In the genomic region with DNA sequence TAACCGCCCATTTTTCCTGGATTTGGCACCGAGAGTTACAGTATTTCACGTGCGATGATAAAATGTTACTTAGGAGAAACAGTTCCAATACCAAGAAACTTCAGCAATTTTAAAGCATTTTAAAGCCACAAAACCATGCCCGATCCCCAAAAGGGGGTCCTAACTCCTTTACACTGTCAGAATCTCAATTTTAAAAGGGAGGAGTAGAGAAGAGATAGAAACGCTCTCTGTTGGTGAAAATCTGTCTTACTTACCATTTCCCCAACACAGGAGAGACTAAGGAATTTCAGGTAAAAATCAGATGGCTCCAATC, we compare ENCODE assay signal across 9 cellular contexts. TPM values are rescaled to one million over a fixed set of nuclear protein-coding genes. Genes with fewer than 3 reads are reported as not detected.
DNase-seq lines count a peak whose midpoint lies in the region; ATAC-seq, FAIRE-seq and TF ChIP-seq lines count a peak whose summit lies in the region.
"Had no signal": no experiment of that assay in that cellular context is flagged by ENCODE, and none has a peak within 500 bp of the region (broad histone marks: within the 10 kb centered on the region; RNA-seq: fewer than 3 reads in every experiment).

No MANE protein-coding gene starts in this region.

- WGBS in A549 (ENCODE audit: missing lambda C conversion rate), result 1% methylated on average over 6 of the region's 6 CpGs
- WGBS in IMR-90 (ENCODE audit: extremely low coverage in 2 of 2, insufficient read length in 1 of 2), 2 experiments, result no CpG with 5 or more reads among the region's 6 CpGs

- no peak overlapping the region; the same call in 1 of the 2 replicates for H4K91ac ChIP-seq in IMR-90 (ENCODE audit: insufficient read depth, low read depth, low read length)

- H4K5ac ChIP-seq in IMR-90 (ENCODE audit: low read depth, low read length), result peak overlapping the region; percentile 46; the same call in 1 of the 2 replicates

- H2BK120ac ChIP-seq in IMR-90 (ENCODE audit: low read depth, low read length), result peak overlapping the region; percentile 100; the same call in 1 of the 2 replicates

- dilution Hi-C loops in IMR-90 (cut with HindIII; ENCODE audit: low sequenced_read_pairs, unreplicated experiment), result no loop called here

- H3K9ac ChIP-seq in IMR-90 (ENCODE audit: low read depth, low read length), result peak overlapping the region; percentile 99

- peak overlapping the region; percentile 98 for H2AK9ac ChIP-seq in IMR-90 (replicated peaks; ENCODE audit: low read depth, low read length, poor library complexity)

- no peaks in the 10 kb centered on the region for H3K27me3 ChIP-seq in IMR-90 (ENCODE audit: control insufficient read depth, insufficient read depth, low read length)
- no peaks in the 10 kb centered on the region for H3K27me3 ChIP-seq in bronchial epithelial cell (ENCODE audit: control insufficient read depth, insufficient read depth, low read length)

- no peaks in the 10 kb centered on the region for H3K9me1 ChIP-seq in IMR-90 (ENCODE audit: insufficient read depth, low read length)

- peak overlapping the region; percentile 100 for H2AFZ ChIP-seq in IMR-90 (replicated peaks; ENCODE audit: low read length, poor library complexity)

- no peak for ATAC-seq in A549
- no peak for ATAC-seq in IMR-90 (ENCODE audit: low read depth)
- no peak for ATAC-seq in mucosa of descending colon
- ATAC-seq in GM19467 (IDR thresholded peaks at IDR 0.05; ENCODE audit: unreplicated experiment), result no peak

- TF ChIP-seq POLR2A in A549 (IDR thresholded peaks at IDR 0.05; ENCODE audit: low read length) (no peak), IMR-90 (IDR thresholded peaks at IDR 0.05; ENCODE audit: low read depth, low read length) (no peak)

- H3K56ac ChIP-seq in IMR-90 (ENCODE audit: extremely low read depth, insufficient read depth, low read length), result peak overlapping the region; percentile 100

- peaks cover 6% of the 10 kb centered on the region for H4K20me1 ChIP-seq in IMR-90 (ENCODE audit: insufficient read depth, low read length)

- no peak overlapping the region for H2BK15ac ChIP-seq in IMR-90 (ENCODE audit: low read depth, low read length)

- H3K36me3 ChIP-seq in IMR-90 (ENCODE audit: control insufficient read depth, insufficient read depth, low read length) (peaks cover 6% of the 10 kb centered on the region; the same call in 1 of the 2 replicates), bronchial epithelial cell (ENCODE audit: control insufficient read depth, insufficient read depth, low read length) (peaks cover 6% of the 10 kb centered on the region), mucosa of descending colon (ENCODE audit: low read depth) (peaks cover 5% of the 10 kb centered on the region)

- H3K18ac ChIP-seq in IMR-90 (ENCODE audit: low read depth, low read length), result no peak overlapping the region

- H4K8ac ChIP-seq in IMR-90 (ENCODE audit: low read depth in 2 of 2, low read length in 2 of 2), result peak overlapping the region; percentile 49 to 100

- peaks cover 26 to 78% of the 10 kb centered on the region in 2 experiments for H3K79me1 ChIP-seq in IMR-90 (ENCODE audit: low read depth in 1 of 2, low read length in 2 of 2)

- H2BK20ac ChIP-seq in IMR-90 (ENCODE audit: low read depth, low read length), result no peak overlapping the region

- peak overlapping the region; percentile 100; the same call in 1 of the 2 replicates for H3K14ac ChIP-seq in IMR-90 (replicated peaks; ENCODE audit: low read depth, low read length)

- POLR2A ChIA-PET in A549 (lab: Yijun Ruan, JAX) (interaction anchor here (0.6 to 1.1 kb wide), 2 partner anchors 24 to 100 kb away, joined by 3 to 5 read pairs; partner anchors contain the start of gene SLC16A13), IMR-90 (lab: Charles Lee; ENCODE audit: unreplicated experiment) (no interaction called here)

- H3K4me1 ChIP-seq in A549 (peaks cover 15% of the 10 kb centered on the region), IMR-90 (ENCODE audit: control insufficient read depth, insufficient read depth, low read length) (peaks cover 3% of the 10 kb centered on the region; the same call in 1 of the 2 replicates), mucosa of descending colon (ENCODE audit: low read depth) (peaks cover 28% of the 10 kb centered on the region)

- BruUV-seq in IMR-90 (replicated peaks; lab: Mats Ljungman, UMichigan), result TSS peak; percentile 90

- peak overlapping the region; percentile 81 for H3K4me3 ChIP-seq in A549
- peak overlapping the region; percentile 72 for H3K4me3 ChIP-seq in IMR-90 (ENCODE audit: insufficient read depth, low read depth, low read length)
- H3K4me3 ChIP-seq in bronchial epithelial cell (ENCODE audit: low read depth, low read length), result peak overlapping the region; percentile 98
- H3K4me3 ChIP-seq in mucosa of descending colon, result peak overlapping the region; percentile 73

- H3K23ac ChIP-seq in IMR-90 (ENCODE audit: low read depth, low read length), result peak overlapping the region; percentile 94

- peak overlapping the region; percentile 90 to 99 for H3K27ac ChIP-seq in A549
- peak overlapping the region; percentile 97 for H3K27ac ChIP-seq in IMR-90 (ENCODE audit: insufficient read depth, low read length)

- TF ChIP-seq RAD21 in A549 (conservative IDR thresholded peaks at IDR 0.05 in 1 of 2, IDR thresholded peaks at IDR 0.05 in 1 of 2), result no peak
- no peak for TF ChIP-seq RAD21 in IMR-90 (IDR thresholded peaks at IDR 0.05; ENCODE audit: low read length)

- TF ChIP-seq CTCF in A549 (IDR thresholded peaks at IDR 0.05) (no peak), IMR-90 (conservative IDR thresholded peaks at IDR 0.05; ENCODE audit: low read depth, low read length) (no peak), bronchial epithelial cell (IDR thresholded peaks at IDR 0.05; ENCODE audit: insufficient read depth, low read length, severe bottlenecking) (no peak), mucosa of descending colon (IDR thresholded peaks at IDR 0.05) (no peak)

- H3K4ac ChIP-seq in IMR-90 (ENCODE audit: low read depth, low read length), result peak overlapping the region; percentile 100; the same call in 1 of the 2 replicates

- peak overlapping the region; percentile 98 for H2BK5ac ChIP-seq in IMR-90 (ENCODE audit: low read depth, low read length, poor library complexity, severe bottlenecking)

- intact Hi-C loops in IMR-90 (cut with micrococcal nuclease), result no loop called here
- intact Hi-C loops in mucosa of descending colon (cut with DNase I, micrococcal nuclease), result no loop called here

- peak overlapping the region; percentile 91 for H3K4me2 ChIP-seq in A549
- H3K4me2 ChIP-seq in IMR-90 (ENCODE audit: low read depth, low read length), result peak overlapping the region; percentile 90

- DNase-seq in A549 (ENCODE audit: low read depth in 1 of 2, low spot score in 1 of 2) (no peak), IMR-90 (no peak), bronchial epithelial cell (ENCODE audit: low read depth) (no peak), mucosa of descending colon (peak in 1 of 3 donors; percentile 17), NCI-H526 treated with DMSO at 0.1 percent for 48 hours (lab: John Stamatoyannopoulos, UW) (no peak), T1000 (lab: John Stamatoyannopoulos, UW) (no peak), inferior parietal cortex (ENCODE audit: extremely low spot score) (no peak)
- DNase-seq: SIG-M5 had no signal

- H3K9me3 ChIP-seq in A549 (no peaks in the 10 kb centered on the region), IMR-90 (ENCODE audit: control insufficient read depth, insufficient read depth, low read length) (no peaks in the 10 kb centered on the region), mucosa of descending colon (no peaks in the 10 kb centered on the region)

- peak overlapping the region; percentile 80; the same call in 1 of the 2 replicates for H2AK5ac ChIP-seq in IMR-90 (ENCODE audit: low read depth, low read length)

- CTCF ChIA-PET in A549 (lab: Yijun Ruan, JAX) (interaction anchor here (0.7 to 15.6 kb wide), 6 partner anchors 10 to 476 kb away, joined by 3 to 293 read pairs (median 6); no protein-coding TSS in a partner anchor), IMR-90 (lab: Yijun Ruan, JAX) (no interaction called here)

- FAIRE-seq in A549 (lab: Jason Lieb, UNC) (no peak), bronchial epithelial cell (lab: Jason Lieb, UNC) (no peak)

- no peak for TF ChIP-seq EP300 in A549 (IDR thresholded peaks at IDR 0.05)

- in situ Hi-C loops in IMR-90 (cut with MboI; ENCODE audit: low sequenced_read_pairs), result loop anchor here (10.0 kb wide), 1 partner anchor 347 kb away; no protein-coding TSS in a partner anchor

RNA-seq across cellular contexts. Expression of gene RNASEK, which starts 0.5 kb away (rescaled TPM):
- polyA plus RNA-seq in A549 (2011; rRNA removed) (185 and 210 TPM in 2 replicates), A549 (2017; fragmentation: RNase III; extraction: RNeasy Plus Mini Kit Qiagen cat#74134 plus additional on column Dnase treatment) (388 to 426 TPM (median 424 TPM) in 3 replicates), IMR-90 (2012; rRNA removed) (165 and 183 TPM in 2 replicates)
- polyA plus RNA-seq in A549 (2012; cell fraction: cytosol; rRNA removed), result 152 and 203 TPM in 2 replicates
- polyA plus RNA-seq in A549 (2012; cell fraction: nucleus; rRNA removed), result 129 and 138 TPM in 2 replicates
- polyA minus RNA-seq in A549 (2011; rRNA and poly(A)+ RNA removed), result 81.0 and 92.3 TPM in 2 replicates
- total RNA-seq in IMR-90 (2012; rRNA removed) (31.1 and 42.3 TPM in 2 replicates), bronchial epithelial cell (5.3 and 25.5 TPM in 2 replicates), mucosa of descending colon (100 to 1,000 TPM; 169 to 201 (median 185) TPM)
- 121 and 678 TPM in 2 replicates for polyA plus RNA-seq in IMR-90 (2012; cell fraction: cytosol; rRNA removed)
- polyA plus RNA-seq in IMR-90 (2012; cell fraction: nucleus; rRNA removed; ENCODE audit: low replicate concordance), result 126 and 148 TPM in 2 replicates

RNA-seq across cellular contexts. Expression of gene BCL6B, which starts 11.0 kb away (rescaled TPM):
- polyA plus RNA-seq in A549 (2011; rRNA removed) (0.16 TPM in 1 of 2 replicates, not detected in the other), A549 (2017; fragmentation: RNase III; extraction: RNeasy Plus Mini Kit Qiagen cat#74134 plus additional on column Dnase treatment) (0.03 to 0.04 TPM in 2 of 3 replicates, not detected in the other), IMR-90 (2012; rRNA removed) (not detected in 2 replicates)
- 0.01 TPM in 1 of 2 replicates, not detected in the other for polyA plus RNA-seq in A549 (2012; cell fraction: cytosol; rRNA removed)
- 0.02 and 0.05 TPM in 2 replicates for polyA plus RNA-seq in A549 (2012; cell fraction: nucleus; rRNA removed)
- not detected in 2 replicates for polyA minus RNA-seq in A549 (2011; rRNA and poly(A)+ RNA removed)
- total RNA-seq in IMR-90 (2012; rRNA removed) (not detected in 2 replicates), bronchial epithelial cell (not detected in 2 replicates), mucosa of descending colon (1 to 10 TPM; 2.5 to 9.2 (median 2.8) TPM)
- not detected in 2 replicates for polyA plus RNA-seq in IMR-90 (2012; cell fraction: cytosol; rRNA removed)
- 0.10 TPM in 1 of 2 replicates, not detected in the other for polyA plus RNA-seq in IMR-90 (2012; cell fraction: nucleus; rRNA removed; ENCODE audit: low replicate concordance)

RNA-seq across cellular contexts. Expression of gene ALOX12, which starts 16.0 kb away (rescaled TPM):
- polyA plus RNA-seq in A549 (2011; rRNA removed), result not detected in 2 replicates
- polyA plus RNA-seq in A549 (2012; cell fraction: cytosol; rRNA removed), result not detected in 2 replicates
- 0.02 TPM in 1 of 2 replicates, not detected in the other for polyA plus RNA-seq in A549 (2012; cell fraction: nucleus; rRNA removed)
- not detected in 3 replicates for polyA plus RNA-seq in A549 (2017; fragmentation: RNase III; extraction: RNeasy Plus Mini Kit Qiagen cat#74134 plus additional on column Dnase treatment)
- polyA minus RNA-seq in A549 (2011; rRNA and poly(A)+ RNA removed), result not detected in 2 replicates
- total RNA-seq in IMR-90 (2012; rRNA removed), result not detected in 2 replicates
- 0.03 TPM in 1 of 2 replicates, not detected in the other for polyA plus RNA-seq in IMR-90 (2012; rRNA removed)
- polyA plus RNA-seq in IMR-90 (2012; cell fraction: cytosol; rRNA removed), result 0.03 TPM in 1 of 2 replicates, not detected in the other
- polyA plus RNA-seq in IMR-90 (2012; cell fraction: nucleus; rRNA removed; ENCODE audit: low replicate concordance), result 0.08 TPM in 1 of 2 replicates, not detected in the other
- 0.26 and 1.2 TPM in 2 replicates for total RNA-seq in bronchial epithelial cell
- total RNA-seq in mucosa of descending colon, result under 1 TPM in 2 of 3 donors, not detected in 1; 0.25 to 0.26 TPM

RNA-seq across cellular contexts. Expression of gene SLC16A13, which starts 23.9 kb away (rescaled TPM):
- polyA plus RNA-seq in A549 (2011; rRNA removed) (6.2 and 8.0 TPM in 2 replicates), A549 (2017; fragmentation: RNase III; extraction: RNeasy Plus Mini Kit Qiagen cat#74134 plus additional on column Dnase treatment) (6.2 to 10.9 TPM (median 10.4 TPM) in 3 replicates), IMR-90 (2012; rRNA removed) (2.2 and 2.3 TPM in 2 replicates)
- 7.9 and 11.7 TPM in 2 replicates for polyA plus RNA-seq in A549 (2012; cell fraction: cytosol; rRNA removed)
- polyA plus RNA-seq in A549 (2012; cell fraction: nucleus; rRNA removed), result 16.2 and 19.5 TPM in 2 replicates
- polyA minus RNA-seq in A549 (2011; rRNA and poly(A)+ RNA removed), result 8.2 and 8.4 TPM in 2 replicates
- total RNA-seq in IMR-90 (2012; rRNA removed) (under 0.01 and 0.18 TPM in 2 replicates), bronchial epithelial cell (0.26 and 1.2 TPM in 2 replicates), mucosa of descending colon (1 to 10 TPM; 3.8 to 7.3 (median 6.6) TPM)
- 1.8 and 3.5 TPM in 2 replicates for polyA plus RNA-seq in IMR-90 (2012; cell fraction: cytosol; rRNA removed)
- polyA plus RNA-seq in IMR-90 (2012; cell fraction: nucleus; rRNA removed; ENCODE audit: low replicate concordance), result 4.2 and 6.8 TPM in 2 replicates

RNA-seq across cellular contexts. Expression of gene SLC16A11, which starts 32.0 kb away (rescaled TPM):
- polyA plus RNA-seq in A549 (2011; rRNA removed), result not detected in 2 replicates
- not detected in 2 replicates for polyA plus RNA-seq in A549 (2012; cell fraction: cytosol; rRNA removed)
- polyA plus RNA-seq in A549 (2012; cell fraction: nucleus; rRNA removed), result 0.08 TPM in 1 of 2 replicates, not detected in the other
- not detected in 3 replicates for polyA plus RNA-seq in A549 (2017; fragmentation: RNase III; extraction: RNeasy Plus Mini Kit Qiagen cat#74134 plus additional on column Dnase treatment)
- polyA minus RNA-seq in A549 (2011; rRNA and poly(A)+ RNA removed), result not detected in 2 replicates
- total RNA-seq in IMR-90 (2012; rRNA removed), result not detected in 2 replicates
- not detected in 2 replicates for polyA plus RNA-seq in IMR-90 (2012; rRNA removed)
- polyA plus RNA-seq in IMR-90 (2012; cell fraction: cytosol; rRNA removed), result 0.07 TPM in 1 of 2 replicates, not detected in the other
- 0.08 and 0.35 TPM in 2 replicates for polyA plus RNA-seq in IMR-90 (2012; cell fraction: nucleus; rRNA removed; ENCODE audit: low replicate concordance)
- total RNA-seq in bronchial epithelial cell, result 0.38 TPM in 1 of 2 replicates, not detected in the other
- total RNA-seq in mucosa of descending colon, result 1 to 10 TPM in 2 of 3 donors, under 1 TPM in 1; 0.55 to 1.7 (median 1.3) TPM
